ENCODE assay signal across 34 cellular contexts in the genomic region with DNA sequence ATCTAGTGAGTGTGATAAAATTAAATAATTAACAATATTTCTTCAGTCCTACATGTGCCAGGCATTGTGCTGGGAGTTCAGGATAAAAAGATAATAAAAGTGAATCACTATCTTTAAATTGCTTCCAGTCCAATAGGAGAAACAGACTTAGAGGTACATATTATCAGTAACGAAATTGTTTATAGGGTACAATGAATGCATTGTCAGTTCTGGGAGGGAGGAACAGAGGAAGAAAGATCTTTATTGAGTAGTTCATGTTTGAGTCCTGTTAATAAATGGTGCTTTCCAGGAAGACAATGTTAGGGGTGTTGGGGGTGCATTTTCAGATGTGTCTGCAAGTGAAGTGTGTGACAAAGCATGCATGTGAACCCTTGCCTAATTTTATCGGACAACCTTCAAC.
"Had no signal": no experiment of that assay in that cellular context is flagged by ENCODE, and none has a peak within 500 bp of the region (broad histone marks: within the 10 kb centered on the region; RNA-seq: fewer than 3 reads in every experiment).

No MANE protein-coding gene starts in this region.

- DNase-seq: Karpas-422, Kasumi-1, MG63, MM.1S, MV-4-11, NCI-H1048, NCI-H1092, NCI-H1092 treated with DMSO at 0.1 percent for 48 hours, NCI-H1105, NCI-H1105 treated with DMSO at 0.1 percent for 48 hours, NCI-H1417, NCI-H1417 treated with DMSO at 0.1 percent for 48 hours, NCI-H1436, NCI-H1436 treated with DMSO at 0.1 percent for 48 hours, NCI-H146, NCI-H1694, NCI-H1694 treated with DMSO at 0.1 percent for 48 hours, NCI-H187, NCI-H187 treated with DMSO at 0.1 percent for 48 hours, NCI-H1930, NCI-H2029, NCI-H2029 treated with DMSO at 0.1 percent for 48 hours, NCI-H2081, NCI-H2081 treated with DMSO at 0.1 percent for 48 hours, NCI-H2107, NCI-H2171, NCI-H2171 treated with DMSO at 0.1 percent for 48 hours, NCI-H2227 treated with DMSO at 0.1 percent for 48 hours, NCI-H226, NCI-H345, NCI-H446, NCI-H446 treated with DMSO at 0.1 percent for 48 hours, NCI-H510A, NCI-H510A treated with DMSO at 0.1 percent for 48 hours had no signal

- H3K4me3 ChIP-seq: MG63 had no signal

- H3K36me3 ChIP-seq: MG63 had no signal

- H3K27me3 ChIP-seq: MG63 had no signal
